6 cellular contexts compared by ENCODE assay signal in genomic region chr13:72185756-72186155, GRCh38.
"Had no signal": no experiment of that assay in that cellular context is flagged by ENCODE, and none has a peak within 500 bp of the region (broad histone marks: within the 10 kb centered on the region; RNA-seq: fewer than 3 reads in every experiment).

No MANE protein-coding gene starts in this region.

- H3K36me3 Mint-ChIP-seq: IgD-negative memory B cell had no signal

- H3K27me3 Mint-ChIP-seq: IgD-negative memory B cell had no signal

- H3K27ac Mint-ChIP-seq: IgD-negative memory B cell had no signal

- H3K4me3 Mint-ChIP-seq: IgD-negative memory B cell had no signal

- H3K27ac ChIP-seq: HL-60 had no signal

- ATAC-seq: HepG2, K562 had no signal

- H3K4me3 ChIP-seq: K562 had no signal

- DNase-seq: IMR-90, KG1 had no signal

- H3K4me1 Mint-ChIP-seq: IgD-negative memory B cell had no signal
